In genomic region chr12:80713419-80713818, GRCh38 we compare ENCODE assay signal across 1 cellular context.
TF ChIP-seq lines count a peak whose summit lies in the region.

No MANE protein-coding gene starts in this region.

TF ChIP-seq in WTC11, 78 proteins besides CTCF, POLR2A, EP300 and RAD21 (continued from another document):
- TF ChIP-seq, protein P1, sequence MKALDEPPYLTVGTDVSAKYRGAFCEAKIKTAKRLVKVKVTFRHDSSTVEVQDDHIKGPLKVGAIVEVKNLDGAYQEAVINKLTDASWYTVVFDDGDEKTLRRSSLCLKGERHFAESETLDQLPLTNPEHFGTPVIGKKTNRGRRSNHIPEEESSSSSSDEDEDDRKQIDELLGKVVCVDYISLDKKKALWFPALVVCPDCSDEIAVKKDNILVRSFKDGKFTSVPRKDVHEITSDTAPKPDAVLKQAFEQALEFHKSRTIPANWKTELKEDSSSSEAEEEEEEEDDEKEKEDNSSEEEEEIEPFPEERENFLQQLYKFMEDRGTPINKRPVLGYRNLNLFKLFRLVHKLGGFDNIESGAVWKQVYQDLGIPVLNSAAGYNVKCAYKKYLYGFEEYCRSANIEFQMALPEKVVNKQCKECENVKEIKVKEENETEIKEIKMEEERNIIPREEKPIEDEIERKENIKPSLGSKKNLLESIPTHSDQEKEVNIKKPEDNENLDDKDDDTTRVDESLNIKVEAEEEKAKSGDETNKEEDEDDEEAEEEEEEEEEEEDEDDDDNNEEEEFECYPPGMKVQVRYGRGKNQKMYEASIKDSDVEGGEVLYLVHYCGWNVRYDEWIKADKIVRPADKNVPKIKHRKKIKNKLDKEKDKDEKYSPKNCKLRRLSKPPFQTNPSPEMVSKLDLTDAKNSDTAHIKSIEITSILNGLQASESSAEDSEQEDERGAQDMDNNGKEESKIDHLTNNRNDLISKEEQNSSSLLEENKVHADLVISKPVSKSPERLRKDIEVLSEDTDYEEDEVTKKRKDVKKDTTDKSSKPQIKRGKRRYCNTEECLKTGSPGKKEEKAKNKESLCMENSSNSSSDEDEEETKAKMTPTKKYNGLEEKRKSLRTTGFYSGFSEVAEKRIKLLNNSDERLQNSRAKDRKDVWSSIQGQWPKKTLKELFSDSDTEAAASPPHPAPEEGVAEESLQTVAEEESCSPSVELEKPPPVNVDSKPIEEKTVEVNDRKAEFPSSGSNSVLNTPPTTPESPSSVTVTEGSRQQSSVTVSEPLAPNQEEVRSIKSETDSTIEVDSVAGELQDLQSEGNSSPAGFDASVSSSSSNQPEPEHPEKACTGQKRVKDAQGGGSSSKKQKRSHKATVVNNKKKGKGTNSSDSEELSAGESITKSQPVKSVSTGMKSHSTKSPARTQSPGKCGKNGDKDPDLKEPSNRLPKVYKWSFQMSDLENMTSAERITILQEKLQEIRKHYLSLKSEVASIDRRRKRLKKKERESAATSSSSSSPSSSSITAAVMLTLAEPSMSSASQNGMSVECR (CRISPR knock-in tag; IDR thresholded peaks at IDR 0.05; ENCODE audit: borderline replicate concordance), result no peak
- TF ChIP-seq, protein P2, sequence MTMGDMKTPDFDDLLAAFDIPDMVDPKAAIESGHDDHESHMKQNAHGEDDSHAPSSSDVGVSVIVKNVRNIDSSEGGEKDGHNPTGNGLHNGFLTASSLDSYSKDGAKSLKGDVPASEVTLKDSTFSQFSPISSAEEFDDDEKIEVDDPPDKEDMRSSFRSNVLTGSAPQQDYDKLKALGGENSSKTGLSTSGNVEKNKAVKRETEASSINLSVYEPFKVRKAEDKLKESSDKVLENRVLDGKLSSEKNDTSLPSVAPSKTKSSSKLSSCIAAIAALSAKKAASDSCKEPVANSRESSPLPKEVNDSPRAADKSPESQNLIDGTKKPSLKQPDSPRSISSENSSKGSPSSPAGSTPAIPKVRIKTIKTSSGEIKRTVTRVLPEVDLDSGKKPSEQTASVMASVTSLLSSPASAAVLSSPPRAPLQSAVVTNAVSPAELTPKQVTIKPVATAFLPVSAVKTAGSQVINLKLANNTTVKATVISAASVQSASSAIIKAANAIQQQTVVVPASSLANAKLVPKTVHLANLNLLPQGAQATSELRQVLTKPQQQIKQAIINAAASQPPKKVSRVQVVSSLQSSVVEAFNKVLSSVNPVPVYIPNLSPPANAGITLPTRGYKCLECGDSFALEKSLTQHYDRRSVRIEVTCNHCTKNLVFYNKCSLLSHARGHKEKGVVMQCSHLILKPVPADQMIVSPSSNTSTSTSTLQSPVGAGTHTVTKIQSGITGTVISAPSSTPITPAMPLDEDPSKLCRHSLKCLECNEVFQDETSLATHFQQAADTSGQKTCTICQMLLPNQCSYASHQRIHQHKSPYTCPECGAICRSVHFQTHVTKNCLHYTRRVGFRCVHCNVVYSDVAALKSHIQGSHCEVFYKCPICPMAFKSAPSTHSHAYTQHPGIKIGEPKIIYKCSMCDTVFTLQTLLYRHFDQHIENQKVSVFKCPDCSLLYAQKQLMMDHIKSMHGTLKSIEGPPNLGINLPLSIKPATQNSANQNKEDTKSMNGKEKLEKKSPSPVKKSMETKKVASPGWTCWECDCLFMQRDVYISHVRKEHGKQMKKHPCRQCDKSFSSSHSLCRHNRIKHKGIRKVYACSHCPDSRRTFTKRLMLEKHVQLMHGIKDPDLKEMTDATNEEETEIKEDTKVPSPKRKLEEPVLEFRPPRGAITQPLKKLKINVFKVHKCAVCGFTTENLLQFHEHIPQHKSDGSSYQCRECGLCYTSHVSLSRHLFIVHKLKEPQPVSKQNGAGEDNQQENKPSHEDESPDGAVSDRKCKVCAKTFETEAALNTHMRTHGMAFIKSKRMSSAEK (CRISPR knock-in tag; IDR thresholded peaks at IDR 0.05; ENCODE audit: borderline replicate concordance), result no peak
- TF ChIP-seq CREB1 (CRISPR knock-in tag; IDR thresholded peaks at IDR 0.05), result no peak
- TF ChIP-seq GRHL2 (CRISPR knock-in tag; IDR thresholded peaks at IDR 0.05; ENCODE audit: insufficient replicate concordance, severe bottlenecking), result no peak
- TF ChIP-seq KAT7 (CRISPR knock-in tag; IDR thresholded peaks at IDR 0.05; ENCODE audit: borderline replicate concordance), result no peak
- TF ChIP-seq EMX1 (CRISPR knock-in tag; IDR thresholded peaks at IDR 0.05), result no peak
- TF ChIP-seq NR1H2 (CRISPR knock-in tag; IDR thresholded peaks at IDR 0.05), result no peak
TF ChIP-seq in WTC11: peak in this region for 0.
